ENCODE assay signal across 20 cellular contexts in the genomic region with DNA sequence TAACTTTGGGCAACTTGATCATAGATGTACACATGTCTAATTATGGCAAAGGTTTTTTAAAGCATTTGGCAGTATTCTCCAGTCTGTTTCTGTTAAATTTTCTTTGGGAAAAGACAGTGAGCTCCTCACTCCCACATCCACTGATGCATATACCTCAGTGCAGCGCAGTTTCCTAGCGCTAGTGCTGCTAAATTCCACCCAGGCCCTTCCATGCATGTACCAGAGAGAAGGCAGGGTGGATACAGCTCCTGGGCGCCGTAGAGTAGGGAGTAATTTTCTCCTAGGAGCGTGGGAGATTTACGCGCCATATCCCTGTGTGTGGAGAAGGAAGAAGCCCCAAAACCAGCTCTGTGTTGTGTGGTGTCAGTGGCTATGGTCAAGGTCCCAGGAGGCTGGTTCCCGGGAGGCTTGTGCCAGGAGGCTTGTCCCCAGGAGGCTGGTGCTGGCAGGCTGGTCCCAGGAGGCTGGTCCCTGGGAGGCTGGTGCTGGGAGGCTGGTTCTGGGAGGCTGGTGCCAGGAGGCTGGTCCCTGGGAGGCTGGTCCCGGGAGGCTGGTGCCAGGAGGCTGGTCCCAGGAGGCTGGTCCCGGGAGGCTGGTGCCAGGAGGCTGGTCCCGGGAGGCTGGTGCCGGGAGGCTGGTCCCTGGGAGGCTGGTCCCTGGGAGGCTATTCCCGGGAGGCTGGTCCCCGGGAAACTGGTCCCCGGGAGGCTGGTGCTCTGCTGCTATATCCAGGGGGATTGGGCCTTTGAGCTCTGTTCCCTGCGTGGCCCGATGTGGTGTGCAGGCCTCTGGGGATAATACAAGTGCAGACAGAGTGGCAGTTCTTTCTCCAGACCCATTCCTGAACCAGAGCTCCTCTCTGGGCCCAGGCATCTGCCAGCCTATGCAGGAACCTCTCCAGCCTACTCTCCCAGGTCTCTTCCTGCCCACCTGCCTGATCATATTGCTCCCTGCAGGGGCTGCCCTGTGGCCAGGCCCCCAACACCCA.
A peak's percentile ranks its signal among the peaks of the same experiment; 100 is the strongest.
DNase-seq lines count a peak whose midpoint lies in the region; TF ChIP-seq lines count a peak whose summit lies in the region.
"Had no signal": no experiment of that assay in that cellular context is flagged by ENCODE, and none has a peak within 500 bp of the region (broad histone marks: within the 10 kb centered on the region; RNA-seq: fewer than 3 reads in every experiment).

No MANE protein-coding gene starts in this region.

- WGBS in ovary, 3 donors: 86 to 93% (median 93%) methylated on average over 14 to 17 of the region's 17 CpGs

- TF ChIP-seq EP300 in ovary (IDR thresholded peaks at IDR 0.05): no peak

- H3K27me3 ChIP-seq in ovary (no peaks in the 10 kb centered on the region), HAP-1 (ENCODE audit: low read depth) (peaks cover 2% of the 10 kb centered on the region; the same call in 1 of the 2 replicates)
- H3K27me3 ChIP-seq: SJSA1 had no signal

- no peak overlapping the region for H3K27ac ChIP-seq in ovary
- H3K27ac ChIP-seq: SJSA1 had no signal

- H3K36me3 ChIP-seq in ovary (no peaks in the 10 kb centered on the region), HAP-1 (replicated peaks) (no peaks in the 10 kb centered on the region)

- no peak for TF ChIP-seq CTCF in ovary (IDR thresholded peaks at IDR 0.05)

- peak; percentile 52 for DNase-seq in activated effector memory CD4-positive, alpha-beta T cell treated with anti-CD3 and anti-CD28 coated beads, Interleukin-2, amount 50 U/mL, for 16 hours
- no peak for DNase-seq in activated effector memory CD4-positive, alpha-beta T cell treated with Interleukin-2 at 50 U/mL for 16 hours
- DNase-seq in islet precursor cell: peak; percentile 47
- peak; percentile 65 for DNase-seq in posterior vena cava (ENCODE audit: low spot score)
- DNase-seq in ovary: no peak
- DNase-seq in HAP-1 (ENCODE audit: low spot score in 2 of 2): no peak
- DNase-seq in activated gamma-delta T cell (lab: John Stamatoyannopoulos, UW): no peak
- no peak for DNase-seq in A172 (ENCODE audit: low spot score)
- DNase-seq: 8988T, COR-L47, DMS153, EL, H9, IMR-90, Kasumi-1, NCI-H1417 treated with DMSO at 0.1 percent for 48 hours, NCI-H2029, NCI-H510A treated with DMSO at 0.1 percent for 48 hours, RPMI8226 had no signal

- H3K9me3 ChIP-seq in ovary: no peaks in the 10 kb centered on the region
- no peaks in the 10 kb centered on the region for H3K9me3 ChIP-seq in HAP-1
- H3K9me3 ChIP-seq: SJSA1 had no signal

- H3K4me3 ChIP-seq in ovary (no peak overlapping the region), HAP-1 (no peak overlapping the region)
- H3K4me3 ChIP-seq: SJSA1 had no signal

- H3K4me1 ChIP-seq in ovary (ENCODE audit: insufficient read depth) (no peaks in the 10 kb centered on the region), HAP-1 (no peaks in the 10 kb centered on the region)

- intact Hi-C loops in posterior vena cava (cut with DNase I) (loop anchor here in 1 of 2 donors (5.0 kb wide), 1 partner anchor 1405 kb away; no protein-coding TSS in a partner anchor), ovary (cut with DNase I) (no loop called here)

- no peak for TF ChIP-seq POLR2A in ovary (IDR thresholded peaks at IDR 0.05)

- in situ Hi-C loops in HAP-1 (cut with MboI; ENCODE audit: low sequenced_read_pairs): no loop called here

Comparison
In these comparisons a context has a peak if more than half of its experiments do, and no peak if none do; other contexts are left out.
1. DNase-seq: peak in activated effector memory CD4-positive, alpha-beta T cell treated with anti-CD3 and anti-CD28 coated beads, Interleukin-2, amount 50 U/mL, for 16 hours (single experiment), islet precursor cell (single experiment) and posterior vena cava (single experiment); none in activated effector memory CD4-positive, alpha-beta T cell treated with Interleukin-2 at 50 U/mL for 16 hours (single experiment), ovary (0 of 5), HAP-1 (0 of 2), activated gamma-delta T cell (single experiment) and A172 (single experiment).